Comparison of ENCODE assay signal across 26 cellular contexts in the genomic region with DNA sequence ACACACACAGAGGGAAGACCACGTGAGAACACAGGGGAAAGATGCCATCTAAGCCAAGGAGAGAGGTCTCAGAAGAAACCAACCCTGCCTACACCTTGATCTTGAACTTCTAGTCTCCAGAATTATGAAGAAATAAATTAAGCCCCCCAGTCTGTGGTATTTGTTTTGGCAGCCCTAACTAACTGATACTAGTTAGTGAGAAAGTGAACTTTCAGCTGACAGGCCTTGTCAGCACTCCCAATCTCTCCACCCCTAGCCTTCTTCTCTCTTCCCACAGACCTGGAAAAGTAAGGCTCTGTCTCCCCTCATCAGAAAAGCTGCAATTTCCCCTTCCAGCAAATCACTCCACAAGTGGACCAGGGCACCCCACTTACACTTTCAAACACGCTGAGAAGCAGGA.
"Had no signal": no experiment of that assay in that cellular context is flagged by ENCODE, and none has a peak within 500 bp of the region (broad histone marks: within the 10 kb centered on the region; RNA-seq: fewer than 3 reads in every experiment).

No MANE protein-coding gene starts in this region.

- ATAC-seq: activated CD8-positive, alpha-beta memory T cell treated with anti-CD3 and anti-CD28 coated beads, Interleukin-2, amount 10 ng/mL, durations not matched to agents 7 days and 5 days; activated naive CD4-positive, alpha-beta T cell treated with anti-CD3 and anti-CD28 coated beads, Interleukin-2, amount 50 U/mL, for 72 hours; activated naive CD8-positive, alpha-beta T cell treated with anti-CD3 and anti-CD28 coated beads, Interleukin-2, amount 50 U/mL, for 24 hours; body of pancreas; PC-3; T-helper 17 cell; WTC11 had no signal

- DNase-seq: activated CD4-positive, alpha-beta T cell treated with anti-CD3 and anti-CD28 coated beads for 48 hours; activated CD4-positive, alpha-beta T cell treated with anti-CD3 and anti-CD28 coated beads, Interleukin-2, amount 50 U/mL, for 4 hours; activated CD4-positive, CD25-positive, alpha-beta regulatory T cell treated with anti-CD3 and anti-CD28 coated beads, Interleukin-2, amount 50 U/mL, for 72 hours; activated CD8-positive, alpha-beta memory T cell treated with anti-CD3 and anti-CD28 coated beads, Interleukin-2, amount 10 ng/mL, durations not matched to agents 7 days and 5 days; activated effector memory CD4-positive, alpha-beta T cell treated with anti-CD3 and anti-CD28 coated beads, Interleukin-2, amount 50 U/mL, for 16 hours; activated naive CD4-positive, alpha-beta T cell treated with Interleukin-2 at 50 U/mL for 16 hours; activated naive CD8-positive, alpha-beta T cell treated with anti-CD3 and anti-CD28 coated beads, Interleukin-2, amount 50 U/mL, for 24 hours; activated T-cell treated with anti-CD3 and anti-CD28 coated beads, Interleukin-2, amount 50 U/mL, for 24 hours; amniotic stem cell; body of pancreas; MV-4-11; NCI-H1092 treated with DMSO at 0.1 percent for 48 hours; NCI-H1436; NCI-H1694 treated with DMSO at 0.1 percent for 48 hours; NCI-H2029 treated with DMSO at 0.1 percent for 48 hours; NCI-H345; NCI-H510A treated with DMSO at 0.1 percent for 48 hours; NCI-H69; NK-92 treated with Interleukin-12 subunit alpha and Interleukin-12 subunit beta, amount 100 ng/mL, for 24 hours; PC-3; SHP77; T-helper 17 cell; T-helper 9 cell had no signal

- H3K4me3 Mint-ChIP-seq: activated CD8-positive, alpha-beta memory T cell treated with anti-CD3 and anti-CD28 coated beads, Interleukin-2, amount 10 ng/mL, durations not matched to agents 7 days and 5 days; activated naive CD8-positive, alpha-beta T cell treated with anti-CD3 and anti-CD28 coated beads, Interleukin-2, amount 50 U/mL, for 24 hours; activated T-cell treated with anti-CD3 and anti-CD28 coated beads, Interleukin-2, amount 50 U/mL, for 24 hours; IgD-negative memory B cell; T-helper 17 cell; WTC11 had no signal

- H3K4me1 Mint-ChIP-seq: activated CD8-positive, alpha-beta memory T cell treated with anti-CD3 and anti-CD28 coated beads, Interleukin-2, amount 10 ng/mL, durations not matched to agents 7 days and 5 days; activated naive CD8-positive, alpha-beta T cell treated with anti-CD3 and anti-CD28 coated beads, Interleukin-2, amount 50 U/mL, for 24 hours; IgD-negative memory B cell; T-helper 17 cell had no signal

- H3K27ac Mint-ChIP-seq: activated CD8-positive, alpha-beta memory T cell treated with anti-CD3 and anti-CD28 coated beads, Interleukin-2, amount 10 ng/mL, durations not matched to agents 7 days and 5 days; activated naive CD8-positive, alpha-beta T cell treated with anti-CD3 and anti-CD28 coated beads, Interleukin-2, amount 50 U/mL, for 24 hours; activated T-cell treated with anti-CD3 and anti-CD28 coated beads, Interleukin-2, amount 50 U/mL, for 24 hours; IgD-negative memory B cell; T-helper 17 cell; WTC11 had no signal

- H3K9me3 Mint-ChIP-seq: activated naive CD4-positive, alpha-beta T cell treated with anti-CD3 and anti-CD28 coated beads, Interleukin-2, amount 50 U/mL, for 72 hours; activated naive CD8-positive, alpha-beta T cell treated with anti-CD3 and anti-CD28 coated beads, Interleukin-2, amount 50 U/mL, for 24 hours; activated T-cell treated with anti-CD3 and anti-CD28 coated beads, Interleukin-2, amount 50 U/mL, for 24 hours; IgD-negative memory B cell; WTC11 had no signal

- H3K36me3 Mint-ChIP-seq: activated CD8-positive, alpha-beta memory T cell treated with anti-CD3 and anti-CD28 coated beads, Interleukin-2, amount 10 ng/mL, durations not matched to agents 7 days and 5 days; activated naive CD4-positive, alpha-beta T cell treated with anti-CD3 and anti-CD28 coated beads, Interleukin-2, amount 50 U/mL, for 72 hours; IgD-negative memory B cell; WTC11 had no signal
